In the genomic region with DNA sequence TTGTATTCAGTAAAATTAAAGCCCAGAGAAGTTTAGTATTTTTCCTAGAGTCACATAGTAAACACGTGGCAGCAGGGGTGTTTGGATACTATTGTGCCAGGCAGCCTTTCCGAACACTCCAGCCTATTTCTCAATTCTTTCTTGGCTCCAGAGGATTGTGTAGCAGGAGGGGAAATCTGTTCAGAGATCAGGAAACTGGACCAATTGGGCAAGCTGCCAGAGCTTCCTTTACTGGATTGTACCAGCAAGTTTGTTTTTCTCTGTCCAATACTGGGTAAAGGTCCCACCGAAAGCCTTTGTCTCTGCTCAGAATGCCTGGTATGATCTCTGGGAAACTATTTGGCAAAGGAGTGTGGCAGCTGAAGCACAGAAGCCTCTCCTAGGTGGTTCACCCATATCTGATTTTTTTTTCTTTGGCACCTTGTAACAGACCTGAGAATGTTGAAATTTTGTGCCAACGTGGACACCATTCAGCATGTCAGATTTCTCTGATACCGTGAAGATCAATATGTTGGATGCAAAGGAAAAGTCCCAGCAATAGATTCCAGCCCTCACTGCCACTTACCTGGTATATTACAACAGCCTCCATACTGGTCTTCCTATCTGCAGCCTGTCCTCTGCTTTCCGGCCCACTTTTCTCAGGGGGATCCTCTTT, we compare ENCODE assay signal across 12 cellular contexts.
DNase-seq lines count a peak whose midpoint lies in the region; ATAC-seq and TF ChIP-seq lines count a peak whose summit lies in the region.
"Had no signal": no experiment of that assay in that cellular context is flagged by ENCODE, and none has a peak within 500 bp of the region (broad histone marks: within the 10 kb centered on the region; RNA-seq: fewer than 3 reads in every experiment).

No MANE protein-coding gene starts in this region.

- no peak overlapping the region for H3K27ac Mint-ChIP-seq in natural killer cell treated with Interleukin-12 subunit alpha and Interleukin-12 subunit beta and Interleukin-15 and Interleukin-18, amount 100 ng/mL, for 72 hours
- H3K27ac Mint-ChIP-seq: activated CD8-positive, alpha-beta T cell treated with anti-CD3 and anti-CD28 coated beads, Interleukin-2, amount 10 ng/mL, durations not matched to agents 7 days and 5 days; memory B cell had no signal

- H3K9ac ChIP-seq in trophoblast cell (ENCODE audit: low read length) = no peak overlapping the region
- H3K9ac ChIP-seq: BLaER1 had no signal

- peak overlapping the region; percentile 10 for H4K8ac ChIP-seq in trophoblast cell (ENCODE audit: low read depth, low read length)

- no peaks in the 10 kb centered on the region for H3K27me3 Mint-ChIP-seq in natural killer cell treated with Interleukin-12 subunit alpha and Interleukin-12 subunit beta and Interleukin-15 and Interleukin-18, amount 100 ng/mL, for 72 hours
- H3K27me3 Mint-ChIP-seq: memory B cell had no signal

- H2AK5ac ChIP-seq in trophoblast cell (ENCODE audit: low read length) = peak overlapping the region; percentile 21

- no peaks in the 10 kb centered on the region for H3K36me3 Mint-ChIP-seq in natural killer cell treated with Interleukin-12 subunit alpha and Interleukin-12 subunit beta and Interleukin-15 and Interleukin-18, amount 100 ng/mL, for 72 hours

- H3K18ac ChIP-seq in trophoblast cell (ENCODE audit: low read length) = no peak overlapping the region

- peak overlapping the region; percentile 32 for H3K14ac ChIP-seq in trophoblast cell (ENCODE audit: low read length)

- H2BK120ac ChIP-seq in trophoblast cell (ENCODE audit: insufficient read depth, low read length, poor library complexity) = peak overlapping the region; percentile 56

- H3K9me3 Mint-ChIP-seq in natural killer cell treated with Interleukin-12 subunit alpha and Interleukin-12 subunit beta and Interleukin-15 and Interleukin-18, amount 100 ng/mL, for 72 hours = no peaks in the 10 kb centered on the region
- H3K9me3 Mint-ChIP-seq: memory B cell had no signal

- ATAC-seq in RWPE2 (ENCODE audit: low read depth) (peak; percentile 24; the same call in 1 of the 3 replicates), HG03159 (IDR thresholded peaks at IDR 0.05; ENCODE audit: unreplicated experiment) (no peak)
- ATAC-seq in natural killer cell treated with Interleukin-12 subunit alpha and Interleukin-12 subunit beta and Interleukin-15 and Interleukin-18, amount 100 ng/mL, for 72 hours = no peak
- ATAC-seq: activated CD8-positive, alpha-beta T cell treated with anti-CD3 and anti-CD28 coated beads, Interleukin-2, amount 10 ng/mL, durations not matched to agents 7 days and 5 days had no signal

- no peak overlapping the region for H2AFZ ChIP-seq in trophoblast cell (ENCODE audit: insufficient read depth, low read length, poor library complexity)
- H2AFZ ChIP-seq: PC-9 had no signal

- H3K4me3 ChIP-seq in RWPE2 (ENCODE audit: severe bottlenecking) (no peak overlapping the region), trophoblast cell (ENCODE audit: low read depth, low read length) (no peak overlapping the region)
- H3K4me3 ChIP-seq: BLaER1, PC-9 had no signal

- H3K27me3 ChIP-seq in RWPE2 (ENCODE audit: insufficient read depth, poor library complexity, severe bottlenecking) (no peaks in the 10 kb centered on the region), trophoblast cell (ENCODE audit: insufficient read depth, low read length) (no peaks in the 10 kb centered on the region)
- H3K27me3 ChIP-seq: BLaER1 had no signal

- H2BK12ac ChIP-seq in trophoblast cell (ENCODE audit: low read length) = peak overlapping the region; percentile 69

- H4K91ac ChIP-seq in trophoblast cell (ENCODE audit: low read depth, low read length) = peak overlapping the region; percentile 45

- H3K4me1 Mint-ChIP-seq in natural killer cell treated with Interleukin-12 subunit alpha and Interleukin-12 subunit beta and Interleukin-15 and Interleukin-18, amount 100 ng/mL, for 72 hours (ENCODE audit: low read depth in 2 of 2) = peaks cover 8 to 11% of the 10 kb centered on the region in 2 donors
- H3K4me1 Mint-ChIP-seq: memory B cell had no signal

- peaks cover 29% of the 10 kb centered on the region for H3K79me1 ChIP-seq in trophoblast cell (ENCODE audit: low read length)

- H3K23ac ChIP-seq in trophoblast cell (ENCODE audit: low read length) = no peak overlapping the region

- H3K4me2 ChIP-seq in trophoblast cell (ENCODE audit: low read length) = no peak overlapping the region
- H3K4me2 ChIP-seq: BLaER1, PC-9 had no signal

- H3K4me3 Mint-ChIP-seq in natural killer cell treated with Interleukin-12 subunit alpha and Interleukin-12 subunit beta and Interleukin-15 and Interleukin-18, amount 100 ng/mL, for 72 hours = no peak overlapping the region
- H3K4me3 Mint-ChIP-seq: activated CD8-positive, alpha-beta T cell treated with anti-CD3 and anti-CD28 coated beads, Interleukin-2, amount 10 ng/mL, durations not matched to agents 7 days and 5 days; memory B cell had no signal

- peak overlapping the region; percentile 72 for H2BK5ac ChIP-seq in trophoblast cell (ENCODE audit: low read depth, low read length, poor library complexity)

- no CpG with 5 or more reads among the region's 6 CpGs for WGBS in trophoblast cell (ENCODE audit: extremely low coverage, insufficient coverage, insufficient read length)

- intact Hi-C loops in head of caudate nucleus (cut with DNase I) = no loop called here

- H3K4me1 ChIP-seq in RWPE2 (ENCODE audit: insufficient read depth, poor library complexity, severe bottlenecking) (peaks cover 13% of the 10 kb centered on the region), trophoblast cell (ENCODE audit: control insufficient read depth in 1 of 2, insufficient read depth in 2 of 2, low read length in 2 of 2) (peaks cover 9 to 22% of the 10 kb centered on the region in 2 experiments)
- H3K4me1 ChIP-seq: BLaER1 had no signal

- H3K79me2 ChIP-seq in trophoblast cell (ENCODE audit: control insufficient read depth, insufficient read depth, low read length, poor library complexity) = no peaks in the 10 kb centered on the region

- H4K12ac ChIP-seq in trophoblast cell (ENCODE audit: low read depth, low read length) = no peak overlapping the region

- H3K9me3 ChIP-seq in RWPE2 (ENCODE audit: severe bottlenecking) = no peaks in the 10 kb centered on the region
- H3K9me3 ChIP-seq in trophoblast cell (ENCODE audit: insufficient read depth, low read depth, low read length) = no peaks in the 10 kb centered on the region
- H3K9me3 ChIP-seq: BLaER1 had no signal

- H3K36me3 ChIP-seq in RWPE2 (ENCODE audit: low read depth) (no peaks in the 10 kb centered on the region), trophoblast cell (ENCODE audit: control insufficient read depth in 1 of 2, insufficient read depth in 2 of 2, low read length in 2 of 2) (no peaks in the 10 kb centered on the region)
- H3K36me3 ChIP-seq: BLaER1 had no signal

- H3K4ac ChIP-seq in trophoblast cell (ENCODE audit: low read depth, low read length) = no peak overlapping the region

- DNase-seq in AG20443 (ENCODE audit: low spot score) (peak; percentile 20), RWPE2 (ENCODE audit: low spot score) (no peak), head of caudate nucleus (peak; percentile 4 to 87 (median 52)), trophoblast cell (no peak), HPDE6-E6E7 (ENCODE audit: extremely low spot score) (no peak), RPMI8226 (no peak)
- DNase-seq in natural killer cell treated with Interleukin-12 subunit alpha and Interleukin-12 subunit beta and Interleukin-15 and Interleukin-18, amount 100 ng/mL, for 72 hours (ENCODE audit: low spot score) = no peak
- DNase-seq: activated CD8-positive, alpha-beta T cell treated with anti-CD3 and anti-CD28 coated beads, Interleukin-2, amount 10 ng/mL, durations not matched to agents 7 days and 5 days had no signal

- no peak for TF ChIP-seq CTCF in RWPE2 (IDR thresholded peaks at IDR 0.05; ENCODE audit: poor library complexity, severe bottlenecking)

- no peak overlapping the region for H3K27ac ChIP-seq in RWPE2 (ENCODE audit: poor library complexity, severe bottlenecking)
- H3K27ac ChIP-seq in trophoblast cell (ENCODE audit: low read depth, low read length) = no peak overlapping the region
- H3K27ac ChIP-seq: BLaER1, PC-9 had no signal

Comparison
In these comparisons a context has a peak if more than half of its experiments do, and no peak if none do; other contexts are left out.
1. DNase-seq: peak in AG20443 (single experiment) and head of caudate nucleus (42 of 42); none in RWPE2 (single experiment), trophoblast cell (0 of 2), natural killer cell treated with Interleukin-12 subunit alpha and Interleukin-12 subunit beta and Interleukin-15 and Interleukin-18, amount 100 ng/mL, for 72 hours (single experiment), HPDE6-E6E7 (single experiment) and RPMI8226 (single experiment).